8 cellular contexts compared by ENCODE assay signal in the genomic region with DNA sequence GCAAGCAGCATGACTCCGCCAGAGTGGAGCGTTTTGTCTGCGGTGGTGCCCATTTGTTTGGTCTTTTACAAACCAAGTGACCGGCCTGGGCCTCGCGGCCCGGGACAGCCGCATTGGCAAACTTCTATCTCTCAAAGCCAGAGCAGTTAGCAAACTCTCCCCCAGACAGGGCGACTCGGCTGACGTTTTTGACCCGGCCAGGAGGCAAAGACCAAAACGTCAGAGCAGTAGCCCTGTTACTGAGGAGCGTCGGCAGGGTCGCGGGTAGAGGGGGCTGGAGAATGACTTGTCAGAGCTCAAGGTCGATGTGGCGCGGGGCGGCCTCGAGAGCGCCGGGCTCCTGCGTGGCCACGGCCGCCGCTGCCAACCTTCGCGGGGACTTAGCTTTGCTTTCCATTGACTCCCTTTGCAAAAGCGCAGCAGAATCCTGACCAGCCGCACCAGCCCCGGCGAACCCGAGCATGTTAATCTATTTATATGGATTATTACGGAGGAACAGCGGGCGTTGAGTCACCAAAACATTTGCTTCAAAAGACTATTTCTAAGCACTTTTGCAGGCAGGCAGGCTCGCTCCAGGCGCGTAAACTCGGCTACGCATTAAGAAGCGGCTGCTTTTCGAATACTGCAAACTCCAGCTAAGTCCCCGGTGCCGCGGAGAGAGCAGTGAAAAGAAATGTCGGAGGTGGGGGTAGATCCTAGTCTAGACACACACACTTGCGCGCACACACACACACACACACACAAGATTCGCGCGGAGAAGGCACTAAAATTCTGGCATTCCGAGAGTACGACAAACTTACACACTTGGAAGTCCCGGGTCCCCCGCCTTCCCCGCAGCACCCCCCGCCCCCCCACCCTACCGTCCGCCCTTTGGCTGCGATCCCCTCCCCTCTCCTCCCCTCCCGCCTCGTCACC. TPM values are rescaled to one million over a fixed set of nuclear protein-coding genes. Genes with fewer than 3 reads are reported as not detected.
A peak's percentile ranks its signal among the peaks of the same experiment; 100 is the strongest.
DNase-seq lines count a peak whose midpoint lies in the region; ATAC-seq and TF ChIP-seq lines count a peak whose summit lies in the region.

No MANE protein-coding gene starts in this region.

- DNase-seq in Right ventricle myocardium inferior (ENCODE audit: missing footprints) (peak; percentile 74), cardiac septum (ENCODE audit: low spot score) (no peak), NCI-H748 treated with DMSO at 0.1 percent for 48 hours (lab: John Stamatoyannopoulos, UW) (peak; percentile 79), mesothelial cell of epicardium (ENCODE audit: low spot score in 2 of 2, unreplicated experiment in 2 of 2) (peak in 1 of 2 experiments; percentile 62), OCI-M2 (lab: John Stamatoyannopoulos, UW; ENCODE audit: unreplicated experiment) (no peak)

- H3K36me3 ChIP-seq in ectodermal cell (ENCODE audit: control insufficient read depth, insufficient read depth, low read length), result peaks cover 10% of the 10 kb centered on the region

- H3K9me3 ChIP-seq in ectodermal cell (ENCODE audit: control insufficient read depth, low read length), result no peaks in the 10 kb centered on the region

- H3K36me3 Mint-ChIP-seq in mesothelial cell of epicardium, result peaks cover 11% of the 10 kb centered on the region

- H3K27ac Mint-ChIP-seq in mesothelial cell of epicardium, result peak overlapping the region; percentile 74

- no peak for TF ChIP-seq CTCF in mesothelial cell of epicardium (IDR thresholded peaks at IDR 0.05; ENCODE audit: unreplicated experiment)

- peaks cover 53% of the 10 kb centered on the region for H3K27me3 ChIP-seq in ectodermal cell (ENCODE audit: control insufficient read depth, insufficient read depth, low read length, poor library complexity, severe bottlenecking)

- no peaks in the 10 kb centered on the region for H3K9me3 Mint-ChIP-seq in mesothelial cell of epicardium

- 0% methylated on average over 48 to 61 of the region's 65 CpGs for WGBS in ectodermal cell, 2 experiments

- peak overlapping the region; percentile 99 for H3K4me3 Mint-ChIP-seq in mesothelial cell of epicardium

- H3K4me1 Mint-ChIP-seq in mesothelial cell of epicardium, result peaks cover 71% of the 10 kb centered on the region

- H3K27me3 Mint-ChIP-seq in mesothelial cell of epicardium (ENCODE audit: low read depth), result peaks cover 61% of the 10 kb centered on the region

- intact Hi-C loops in Right ventricle myocardium inferior (cut with DNase I), result loop anchor here (2.0 to 10.0 kb wide), 7 partner anchors 47 to 647 kb away; no protein-coding TSS in a partner anchor
- intact Hi-C loops in cardiac septum (cut with DNase I), result loop anchor here (2.0 to 10.0 kb wide), 8 partner anchors 67 to 648 kb away; no protein-coding TSS in a partner anchor

- peak overlapping the region; percentile 88 for H3K4me3 ChIP-seq in ectodermal cell (ENCODE audit: insufficient read depth, low read depth, low read length)

- ATAC-seq in Right ventricle myocardium inferior, result peak; percentile 18
- ATAC-seq in HG03442 (IDR thresholded peaks at IDR 0.05; ENCODE audit: unreplicated experiment), result no peak
- ATAC-seq in GM18517 (IDR thresholded peaks at IDR 0.05; ENCODE audit: unreplicated experiment), result no peak

- no peak overlapping the region for H3K27ac ChIP-seq in ectodermal cell (ENCODE audit: insufficient read depth, low read depth, low read length, poor library complexity, severe bottlenecking)

- H3K4me1 ChIP-seq in ectodermal cell (ENCODE audit: control insufficient read depth, insufficient read depth, low read length), result peaks cover 35% of the 10 kb centered on the region

RNA-seq across cellular contexts. Expression of a gene that starts 0.6 kb away (rescaled TPM):
- total RNA-seq in Right ventricle myocardium inferior (13.8 TPM), cardiac septum (24.0 TPM), mesothelial cell of epicardium (43.2 to 47.8 TPM (median 47.1 TPM) in 3 replicates)
- 59.7 TPM for polyA plus RNA-seq in ectodermal cell (2013, experiment 1 of 4)
- 51.6 TPM for polyA plus RNA-seq in ectodermal cell (2013, experiment 2 of 4)
- 29.5 TPM for polyA plus RNA-seq in ectodermal cell (2013, experiment 3 of 4)
- polyA plus RNA-seq in ectodermal cell (2013, experiment 4 of 4), result 32.3 TPM

Comparison
In these comparisons a context has a peak if more than half of its experiments do, and no peak if none do; other contexts are left out.
1. DNase-seq: peak in Right ventricle myocardium inferior (single experiment) and NCI-H748 treated with DMSO at 0.1 percent for 48 hours (single experiment); none in cardiac septum (single experiment) and OCI-M2 (single experiment).